25 cellular contexts compared by ENCODE assay signal in the genomic region with DNA sequence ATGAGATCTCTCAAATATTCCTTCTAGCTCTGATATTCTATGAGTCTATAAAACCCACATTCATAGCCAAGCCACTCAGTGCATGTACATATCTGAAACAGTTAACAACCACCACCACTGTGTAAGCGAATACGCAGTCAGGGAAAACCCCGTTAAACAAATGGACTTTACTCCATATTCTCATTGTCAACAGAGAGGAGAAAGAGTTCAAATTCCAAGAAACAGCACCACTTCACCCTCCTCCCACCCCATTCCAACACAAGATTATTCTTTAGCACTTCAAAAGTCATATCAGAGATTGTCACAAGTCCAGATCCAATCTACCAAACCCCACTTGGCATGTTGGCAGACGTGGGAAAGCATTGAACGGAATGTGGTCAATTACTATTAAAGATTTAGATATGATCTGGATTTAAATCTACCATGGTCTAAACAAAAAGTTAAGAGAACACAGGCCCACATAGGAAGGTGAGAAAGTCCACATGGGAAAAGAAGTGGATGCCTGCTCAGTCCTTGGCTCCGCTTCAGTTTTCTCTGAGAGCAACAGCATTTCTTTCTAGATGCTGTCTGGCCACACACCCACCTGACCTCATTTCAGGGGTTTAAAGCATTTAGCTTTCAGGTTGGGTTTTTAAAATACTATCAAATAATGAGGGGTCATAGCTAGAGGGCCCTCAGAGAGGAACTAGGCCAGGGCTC. TPM values are rescaled to one million over a fixed set of nuclear protein-coding genes. Genes with fewer than 3 reads are reported as not detected.
"Had no signal": no experiment of that assay in that cellular context is flagged by ENCODE, and none has a peak within 500 bp of the region (broad histone marks: within the 10 kb centered on the region; RNA-seq: fewer than 3 reads in every experiment).

No MANE protein-coding gene starts in this region.

- H3K27me3 Mint-ChIP-seq: activated naive CD8-positive, alpha-beta T cell; type B pancreatic cell had no signal

- H3K27ac ChIP-seq: adrenal gland, ascending aorta, dorsolateral prefrontal cortex, esophagus muscularis mucosa, prostate gland, right atrium auricular region, stomach, suprapubic skin, vagina had no signal

- H3K4me3 ChIP-seq: adrenal gland, ascending aorta, dorsolateral prefrontal cortex, esophagus muscularis mucosa, lung, prostate gland, right atrium auricular region, stomach, suprapubic skin, vagina had no signal

- DNase-seq: activated CD4-positive, alpha-beta memory T cell treated with anti-CD3 and anti-CD28 coated beads for 36 hours; activated CD4-positive, alpha-beta T cell treated with anti-CD3 and anti-CD28 coated beads for 48 hours; activated CD4-positive, CD25-positive, alpha-beta regulatory T cell; activated gamma-delta T cell; adrenal gland; dorsolateral prefrontal cortex; glutamatergic neuron; naive thymus-derived CD8-positive, alpha-beta T cell; stimulated activated CD4-positive, alpha-beta T cell treated with anti-CD3 and anti-CD28 coated beads, Interleukin-1b, Interleukin-23, amount 100 ng/mL, for 48 hours; stomach; T1000 had no signal

- H3K4me1 Mint-ChIP-seq: central memory CD8-positive, alpha-beta T cell; naive thymus-derived CD8-positive, alpha-beta T cell had no signal

- H3K36me3 ChIP-seq: adrenal gland, ascending aorta, esophagus muscularis mucosa, prostate gland, right atrium auricular region, stomach, suprapubic skin, vagina had no signal

- FAIRE-seq: frontal cortex, islet of Langerhans had no signal

- ATAC-seq: naive thymus-derived CD8-positive, alpha-beta T cell had no signal

- H3K9me3 ChIP-seq: adrenal gland, ascending aorta, esophagus muscularis mucosa, prostate gland, right atrium auricular region, stomach, suprapubic skin, vagina had no signal

- H3K36me3 Mint-ChIP-seq: activated CD4-positive, alpha-beta memory T cell treated with anti-CD3 and anti-CD28 coated beads for 36 hours; activated naive CD8-positive, alpha-beta T cell; naive thymus-derived CD8-positive, alpha-beta T cell; type B pancreatic cell had no signal

- H3K9me3 Mint-ChIP-seq: activated CD4-positive, alpha-beta memory T cell treated with anti-CD3 and anti-CD28 coated beads for 36 hours; activated T-helper 1 cell treated with anti-CD3 and anti-CD28 coated beads, Interleukin-12 subunit alpha, Interleukin-12 subunit beta, Interleukin-2, Interleukin-4 antibody, amounts not matched to agents 30 ng/mL and 10 ng/mL and 1 ng/mL, durations not matched to agents 14 hours and 24 hours and 36 hours; central memory CD8-positive, alpha-beta T cell; naive thymus-derived CD8-positive, alpha-beta T cell; T-helper 1 cell treated with Interleukin-12 subunit alpha and Interleukin-12 subunit beta and Interleukin-4 antibody, amounts not matched to agents 30 μg/mL and 1 μg/mL, for 36 hours; type B pancreatic cell had no signal

- H3K4me1 ChIP-seq: adrenal gland, ascending aorta, esophagus muscularis mucosa, prostate gland, right atrium auricular region, stomach, suprapubic skin, vagina had no signal

- H3K27ac Mint-ChIP-seq: activated CD4-positive, alpha-beta memory T cell treated with anti-CD3 and anti-CD28 coated beads for 36 hours; activated naive CD8-positive, alpha-beta T cell; activated T-helper 1 cell treated with anti-CD3 and anti-CD28 coated beads, Interleukin-12 subunit alpha, Interleukin-12 subunit beta, Interleukin-2, Interleukin-4 antibody, amounts not matched to agents 30 ng/mL and 10 ng/mL and 1 ng/mL, durations not matched to agents 14 hours and 24 hours and 36 hours; T-helper 1 cell treated with Interleukin-12 subunit alpha and Interleukin-12 subunit beta and Interleukin-4 antibody, amounts not matched to agents 30 μg/mL and 1 μg/mL, for 36 hours; type B pancreatic cell had no signal

- H3K4me3 Mint-ChIP-seq: activated CD4-positive, alpha-beta memory T cell treated with anti-CD3 and anti-CD28 coated beads for 36 hours; activated naive CD8-positive, alpha-beta T cell; activated T-helper 1 cell treated with anti-CD3 and anti-CD28 coated beads, Interleukin-12 subunit alpha, Interleukin-12 subunit beta, Interleukin-2, Interleukin-4 antibody, amounts not matched to agents 30 ng/mL and 10 ng/mL and 1 ng/mL, durations not matched to agents 14 hours and 24 hours and 36 hours; central memory CD8-positive, alpha-beta T cell; naive thymus-derived CD8-positive, alpha-beta T cell; T-helper 1 cell treated with Interleukin-12 subunit alpha and Interleukin-12 subunit beta and Interleukin-4 antibody, amounts not matched to agents 30 μg/mL and 1 μg/mL, for 36 hours; type B pancreatic cell had no signal

RNA-seq across cellular contexts. Expression of a gene that starts 39.8 kb away (rescaled TPM):
- total RNA-seq: activated T-helper 1 cell treated with anti-CD3 and anti-CD28 coated beads, Interleukin-12 subunit alpha, Interleukin-12 subunit beta, Interleukin-2, Interleukin-4 antibody, amounts not matched to agents 30 ng/mL and 10 ng/mL and 1 ng/mL, durations not matched to agents 14 hours and 24 hours and 36 hours had no signal
